ENCODE assay signal across 8 cellular contexts in the genomic region with DNA sequence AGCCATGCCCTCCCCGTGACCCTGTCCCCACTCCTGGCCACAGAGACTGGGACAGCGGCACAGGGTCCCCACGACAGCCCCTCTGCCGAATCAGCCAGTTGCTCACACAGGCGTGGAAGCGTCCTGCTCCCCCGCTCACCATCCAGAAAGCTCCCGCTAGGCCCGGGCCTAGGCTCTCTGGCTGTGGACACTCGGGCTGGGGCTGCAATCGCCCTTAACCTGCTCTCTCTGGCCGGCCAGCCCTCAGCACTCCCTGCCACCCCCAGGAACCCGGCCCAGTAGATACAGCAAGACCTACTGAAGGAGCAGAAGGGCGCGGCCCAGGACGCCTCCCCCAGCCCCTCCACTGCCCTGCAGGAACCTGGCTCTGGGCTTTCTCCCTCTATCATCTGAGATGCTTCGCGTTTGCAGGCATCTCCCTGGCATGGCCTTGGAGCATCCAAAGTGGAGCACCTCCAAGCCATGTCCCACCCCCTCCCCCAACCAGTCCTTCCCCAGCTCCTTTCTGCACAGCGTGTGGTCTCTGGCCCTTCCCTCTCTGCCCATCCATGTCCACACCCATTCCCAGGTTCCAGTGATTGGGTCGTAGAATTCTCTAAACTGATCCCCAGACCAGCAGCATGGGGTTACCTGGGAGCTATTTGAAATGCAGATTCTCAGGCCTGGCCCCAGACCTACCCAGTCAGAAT.
DNase-seq lines count a peak whose midpoint lies in the region; ATAC-seq and TF ChIP-seq lines count a peak whose summit lies in the region.

No MANE protein-coding gene starts in this region.

- no peak overlapping the region for H3K4me2 ChIP-seq in neural cell (ENCODE audit: low read length)

- TF ChIP-seq POLR2A in NB4 (IDR thresholded peaks at IDR 0.05; ENCODE audit: extremely low read depth, insufficient read length) (no peak), esophagus muscularis mucosa (IDR thresholded peaks at IDR 0.05; ENCODE audit: low read depth) (no peak)

- H3K4me3 ChIP-seq in AG04449 (ENCODE audit: low read depth, low read length) (peak overlapping the region; percentile 56), NB4 (ENCODE audit: low read depth, low read length) (no peak overlapping the region), esophagus muscularis mucosa (peak overlapping the region; percentile 47 to 52 (median 50)), neural cell (ENCODE audit: low read length) (peak overlapping the region; percentile 50)

- POLR2A ChIA-PET in AG04449 (lab: Yijun Ruan, JAX) = no interaction called here

- H3K4me1 ChIP-seq in esophagus muscularis mucosa = peaks cover 19 to 34% (median 31%) of the 10 kb centered on the region in 4 donors

- no peaks in the 10 kb centered on the region for H3K9me2 ChIP-seq in neural cell (ENCODE audit: insufficient read depth, low read length)

- no peaks in the 10 kb centered on the region for H3K9me3 ChIP-seq in esophagus muscularis mucosa
- H3K9me3 ChIP-seq in neural cell (ENCODE audit: low read length) = no peaks in the 10 kb centered on the region

- H3F3A ChIP-seq in neural cell (ENCODE audit: insufficient read depth, low read length, poor library complexity, severe bottlenecking) = no peaks in the 10 kb centered on the region

- no peaks in the 10 kb centered on the region for H3K79me2 ChIP-seq in neural cell (replicated peaks; ENCODE audit: insufficient read depth, low read length)

- WGBS in esophagus muscularis mucosa = 55% methylated on average over 8 of the region's 20 CpGs

- CTCF ChIA-PET in AG04449 (lab: Yijun Ruan, JAX) = interaction anchor here (0.7 to 11.2 kb wide), 55 partner anchors 8 to 1123 kb away, joined by 3 to 269 read pairs (median 5); partner anchors contain the start of gene ZBTB43

- TF ChIP-seq CTCF in AG04449 (IDR thresholded peaks at IDR 0.05; ENCODE audit: insufficient read depth, low read length, missing control alignments) (no peak), NB4 (IDR thresholded peaks at IDR 0.05; ENCODE audit: low read depth, low read length) (no peak), esophagus muscularis mucosa (IDR thresholded peaks at IDR 0.05) (no peak), neural cell (IDR thresholded peaks at IDR 0.05; ENCODE audit: poor library complexity, severe bottlenecking) (no peak)

- no peak for TF ChIP-seq EP300 in esophagus muscularis mucosa (IDR thresholded peaks at IDR 0.05)
- TF ChIP-seq EP300 in neural cell (conservative IDR thresholded peaks at IDR 0.05; ENCODE audit: poor library complexity, severe bottlenecking) = no peak

- H3K27me3 ChIP-seq in esophagus muscularis mucosa (no peaks in the 10 kb centered on the region), neural cell (ENCODE audit: insufficient read depth, low read depth, low read length) (peaks cover 14% of the 10 kb centered on the region)

- intact Hi-C loops in esophagus muscularis mucosa (cut with DNase I) = loop anchor here (2.0 kb wide), 1 partner anchor 59 kb away; no protein-coding TSS in a partner anchor

- no peak for TF ChIP-seq RAD21 in neural cell (conservative IDR thresholded peaks at IDR 0.05)

- peaks cover 6 to 40% (median 19%) of the 10 kb centered on the region in 4 donors for H3K36me3 ChIP-seq in esophagus muscularis mucosa
- H3K36me3 ChIP-seq in neural cell (ENCODE audit: insufficient read depth, low read length) = no peaks in the 10 kb centered on the region

- no peak for ATAC-seq in GM19397 (IDR thresholded peaks at IDR 0.05; ENCODE audit: unreplicated experiment)

- H2AFZ ChIP-seq in neural cell (ENCODE audit: low read depth, low read length) = no peak overlapping the region

- DNase-seq in AG04449 (ENCODE audit: low read depth, low spot score) (no peak), NB4 (ENCODE audit: low read depth) (peak; percentile 26), esophagus muscularis mucosa (ENCODE audit: extremely low spot score) (no peak), NCI-H2081 (lab: John Stamatoyannopoulos, UW) (no peak), NCI-H510A treated with DMSO at 0.1 percent for 48 hours (lab: John Stamatoyannopoulos, UW) (no peak)
- DNase-seq in activated CD8-positive, alpha-beta memory T cell treated with anti-CD3 and anti-CD28 coated beads, Interleukin-2, amount 50 U/mL, for 48 hours = no peak

- peaks cover 4% of the 10 kb centered on the region for H4K20me1 ChIP-seq in neural cell (ENCODE audit: insufficient read depth)

- no peak overlapping the region for H3K9ac ChIP-seq in neural cell (ENCODE audit: low read length)

- H3K27ac ChIP-seq in esophagus muscularis mucosa (replicated peaks in 1 of 4) = peak overlapping the region; percentile 11 to 60 (median 40)
- no peak overlapping the region for H3K27ac ChIP-seq in neural cell (ENCODE audit: low read length)

TF ChIP-seq in neural cell, 6 proteins besides CTCF, POLR2A, EP300 and RAD21:
- no peak for TF ChIP-seq EZH2 (IDR thresholded peaks at IDR 0.05; ENCODE audit: borderline replicate concordance, insufficient read depth, low read length, poor library complexity, severe bottlenecking)
- TF ChIP-seq TAF1 (IDR thresholded peaks at IDR 0.05; ENCODE audit: low read depth) = no peak
- no peak for TF ChIP-seq POLR2AphosphoS5 (IDR thresholded peaks at IDR 0.05)
- no peak for TF ChIP-seq SMC3 (conservative IDR thresholded peaks at IDR 0.05; ENCODE audit: poor library complexity)
- TF ChIP-seq, protein P1, sequence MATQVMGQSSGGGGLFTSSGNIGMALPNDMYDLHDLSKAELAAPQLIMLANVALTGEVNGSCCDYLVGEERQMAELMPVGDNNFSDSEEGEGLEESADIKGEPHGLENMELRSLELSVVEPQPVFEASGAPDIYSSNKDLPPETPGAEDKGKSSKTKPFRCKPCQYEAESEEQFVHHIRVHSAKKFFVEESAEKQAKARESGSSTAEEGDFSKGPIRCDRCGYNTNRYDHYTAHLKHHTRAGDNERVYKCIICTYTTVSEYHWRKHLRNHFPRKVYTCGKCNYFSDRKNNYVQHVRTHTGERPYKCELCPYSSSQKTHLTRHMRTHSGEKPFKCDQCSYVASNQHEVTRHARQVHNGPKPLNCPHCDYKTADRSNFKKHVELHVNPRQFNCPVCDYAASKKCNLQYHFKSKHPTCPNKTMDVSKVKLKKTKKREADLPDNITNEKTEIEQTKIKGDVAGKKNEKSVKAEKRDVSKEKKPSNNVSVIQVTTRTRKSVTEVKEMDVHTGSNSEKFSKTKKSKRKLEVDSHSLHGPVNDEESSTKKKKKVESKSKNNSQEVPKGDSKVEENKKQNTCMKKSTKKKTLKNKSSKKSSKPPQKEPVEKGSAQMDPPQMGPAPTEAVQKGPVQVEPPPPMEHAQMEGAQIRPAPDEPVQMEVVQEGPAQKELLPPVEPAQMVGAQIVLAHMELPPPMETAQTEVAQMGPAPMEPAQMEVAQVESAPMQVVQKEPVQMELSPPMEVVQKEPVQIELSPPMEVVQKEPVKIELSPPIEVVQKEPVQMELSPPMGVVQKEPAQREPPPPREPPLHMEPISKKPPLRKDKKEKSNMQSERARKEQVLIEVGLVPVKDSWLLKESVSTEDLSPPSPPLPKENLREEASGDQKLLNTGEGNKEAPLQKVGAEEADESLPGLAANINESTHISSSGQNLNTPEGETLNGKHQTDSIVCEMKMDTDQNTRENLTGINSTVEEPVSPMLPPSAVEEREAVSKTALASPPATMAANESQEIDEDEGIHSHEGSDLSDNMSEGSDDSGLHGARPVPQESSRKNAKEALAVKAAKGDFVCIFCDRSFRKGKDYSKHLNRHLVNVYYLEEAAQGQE (IDR thresholded peaks at IDR 0.05; ENCODE audit: borderline replicate concordance) = no peak
- no peak for TF ChIP-seq MXI1 (conservative IDR thresholded peaks at IDR 0.05; ENCODE audit: poor library complexity, severe bottlenecking)
